In the genomic region with DNA sequence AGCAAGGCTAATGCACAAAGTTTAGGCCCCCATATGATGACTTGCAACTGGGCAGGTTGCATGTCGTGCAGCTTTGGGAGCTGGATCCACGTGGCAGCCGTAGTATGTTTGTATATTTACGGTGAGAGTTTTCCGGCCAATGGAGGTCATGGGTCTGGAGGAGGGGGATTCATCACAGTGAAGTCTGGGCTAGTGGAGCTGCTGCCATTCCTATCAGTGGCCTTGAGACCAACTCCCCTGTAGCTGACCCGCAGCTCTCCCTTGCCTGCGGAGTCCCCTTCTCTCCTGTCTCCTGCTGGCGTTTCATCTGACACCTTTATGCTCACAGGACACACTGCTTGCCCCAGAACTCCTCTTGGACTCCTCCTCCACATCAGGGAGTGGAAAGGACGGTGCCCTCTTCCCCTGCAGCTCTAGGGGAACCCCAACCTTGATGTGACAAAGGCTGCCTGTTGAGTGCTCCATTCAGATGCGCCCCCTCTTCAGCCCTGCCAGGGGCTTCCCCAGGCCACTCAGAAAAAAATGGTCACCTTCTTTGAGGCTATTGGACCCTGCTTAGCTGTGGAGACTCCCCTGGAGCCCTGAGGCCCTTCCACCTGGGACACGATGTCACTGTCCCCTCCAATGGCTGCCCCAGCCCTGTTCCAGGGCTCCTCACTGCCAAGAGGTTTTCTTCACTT, we compare ENCODE assay signal across 25 cellular contexts.
A peak's percentile ranks its signal among the peaks of the same experiment; 100 is the strongest.
DNase-seq lines count a peak whose midpoint lies in the region; ATAC-seq, FAIRE-seq and TF ChIP-seq lines count a peak whose summit lies in the region.
"Had no signal": no experiment of that assay in that cellular context is flagged by ENCODE, and none has a peak within 500 bp of the region (broad histone marks: within the 10 kb centered on the region; RNA-seq: fewer than 3 reads in every experiment).

No MANE protein-coding gene starts in this region.

- peaks cover 2% of the 10 kb centered on the region; the same call in 1 of the 2 replicates for H3K23me2 ChIP-seq in H1 (ENCODE audit: low read depth, low read length)

- CTCF ChIA-PET in H1 (lab: Charles Lee; ENCODE audit: partially characterized antibody) = interaction anchor here (0.5 to 1.2 kb wide), 2 partner anchors 128 to 349 kb away, joined by 3 to 5 read pairs; no protein-coding TSS in a partner anchor

- peak overlapping the region; percentile 19; the same call in 1 of the 2 replicates for H3K27ac ChIP-seq in BLaER1
- no peak overlapping the region; the same call in 1 of the 2 replicates for H3K27ac ChIP-seq in H1 (ENCODE audit: low read depth, low read length)
- no peak overlapping the region for H3K27ac ChIP-seq in osteoblast (ENCODE audit: low read depth, low read length)
- H3K27ac ChIP-seq: GM23248, PC-9 had no signal

- H2AFZ ChIP-seq in Loucy (ENCODE audit: low read length) (no peak overlapping the region), H1 (ENCODE audit: low read length) (no peak overlapping the region), osteoblast (ENCODE audit: low read length) (no peak overlapping the region)
- H2AFZ ChIP-seq: GM23248, PC-9 had no signal

- H2BK120ac ChIP-seq in H1 (replicated peaks; ENCODE audit: low read depth, low read length) = peak overlapping the region; percentile 38

- H4K20me1 ChIP-seq in BLaER1 (no peaks in the 10 kb centered on the region), Loucy (ENCODE audit: insufficient read depth, low read length, poor library complexity, severe bottlenecking) (no peaks in the 10 kb centered on the region), H1 (replicated peaks in 1 of 2; ENCODE audit: control insufficient read depth in 1 of 2, insufficient read depth in 2 of 2, low read length in 2 of 2) (no peaks in the 10 kb centered on the region), osteoblast (ENCODE audit: insufficient read depth, low read length) (no peaks in the 10 kb centered on the region)

- TF ChIP-seq POLR2A in H1 (IDR thresholded peaks at IDR 0.05; ENCODE audit: control extremely low read depth in 1 of 2, low read depth in 2 of 2, low read length in 2 of 2) = peak in 1 of 2 experiments; percentile 38; a peak in 1 of 3 replicates
- TF ChIP-seq POLR2A in GM12892 (IDR thresholded peaks at IDR 0.05; ENCODE audit: low read depth, low read length) = no peak

- H3K9ac ChIP-seq in BLaER1 (no peak overlapping the region), Loucy (ENCODE audit: low read depth, low read length, poor library complexity, severe bottlenecking) (no peak overlapping the region), H1 (replicated peaks in 1 of 4; ENCODE audit: extremely low read depth in 1 of 4, low read depth in 3 of 4, low read length in 3 of 4) (no peak overlapping the region)
- H3K9ac ChIP-seq: GM23248 had no signal

- no peaks in the 10 kb centered on the region for H3K79me2 ChIP-seq in Loucy (ENCODE audit: insufficient read depth, low read length)
- H3K79me2 ChIP-seq in H1 (ENCODE audit: control insufficient read depth in 1 of 2, insufficient read depth in 2 of 2, low read length in 2 of 2) = no peaks in the 10 kb centered on the region
- no peaks in the 10 kb centered on the region for H3K79me2 ChIP-seq in osteoblast (ENCODE audit: insufficient read depth, low read length)

- peaks cover 91% of the 10 kb centered on the region for H3K4me1 ChIP-seq in BLaER1
- peaks cover 14% of the 10 kb centered on the region for H3K4me1 ChIP-seq in Loucy (ENCODE audit: insufficient read depth, low read length, poor library complexity, severe bottlenecking)
- H3K4me1 ChIP-seq in H1 (replicated peaks in 1 of 4; ENCODE audit: control insufficient read depth in 3 of 4, insufficient read depth in 4 of 4, low read length in 3 of 4) = peaks cover 7 to 28% (median 20%) of the 10 kb centered on the region in 4 experiments
- H3K4me1 ChIP-seq in osteoblast (ENCODE audit: insufficient read depth, low read length) = peaks cover 7% of the 10 kb centered on the region
- H3K4me1 ChIP-seq: HAP-1 had no signal

- no peak overlapping the region for H3K56ac ChIP-seq in H1 (replicated peaks; ENCODE audit: insufficient read length, low read depth, low read length)

- FAIRE-seq in H1 (lab: Jason Lieb, UNC) (no peak), GM12892 (lab: Jason Lieb, UNC) (no peak)
- FAIRE-seq: A204.1 had no signal

- H3F3A ChIP-seq in Loucy (ENCODE audit: low read depth) = no peaks in the 10 kb centered on the region

- H3K4me2 ChIP-seq in BLaER1 = peak overlapping the region; percentile 56; the same call in 1 of the 2 replicates
- H3K4me2 ChIP-seq in Loucy (ENCODE audit: low read depth, low read length, poor library complexity, severe bottlenecking) = peak overlapping the region; percentile 51
- H3K4me2 ChIP-seq in H1 (ENCODE audit: insufficient read depth in 1 of 2, low read depth in 2 of 2, low read length in 2 of 2) = no peak overlapping the region
- H3K4me2 ChIP-seq in osteoblast (ENCODE audit: insufficient read depth, low read length) = no peak overlapping the region
- H3K4me2 ChIP-seq: PC-9 had no signal

- H3K9me2 ChIP-seq in Loucy (replicated peaks; ENCODE audit: low read depth, low read length) = no peaks in the 10 kb centered on the region

- H3K4ac ChIP-seq in H1 (replicated peaks; ENCODE audit: insufficient read length, low read depth, low read length) = no peak overlapping the region

- TF ChIP-seq CTCF in Loucy (conservative IDR thresholded peaks at IDR 0.05; ENCODE audit: low read length) = no peak
- TF ChIP-seq CTCF in H1 (IDR thresholded peaks at IDR 0.05; ENCODE audit: control extremely low read depth in 1 of 3, insufficient read depth in 1 of 3, low read depth in 1 of 3, low read length in 3 of 3) = no peak
- no peak for TF ChIP-seq CTCF in osteoblast (IDR thresholded peaks at IDR 0.05; ENCODE audit: extremely low read depth, low read depth, low read length)

- H3K14ac ChIP-seq in H1 (ENCODE audit: insufficient read length) = no peak overlapping the region

- POLR2A ChIA-PET in H1 (lab: Charles Lee; ENCODE audit: partially characterized antibody) = interaction anchor here (0.8 to 4.5 kb wide), 2 partner anchors 8 to 34 kb away, joined by 3 to 57 read pairs; no protein-coding TSS in a partner anchor

- no peak for TF ChIP-seq RAD21 in H1 (IDR thresholded peaks at IDR 0.05 in 1 of 2, conservative IDR thresholded peaks at IDR 0.05 in 1 of 2; ENCODE audit: low read depth in 2 of 2, low read length in 2 of 2)

- peak overlapping the region; percentile 43; the same call in 1 of the 2 replicates for H2BK12ac ChIP-seq in H1 (ENCODE audit: low read depth, low read length)

- H2BK15ac ChIP-seq in H1 (ENCODE audit: low read length) = no peak overlapping the region

- TF ChIP-seq EP300 in H1 (IDR thresholded peaks at IDR 0.05; ENCODE audit: borderline replicate concordance in 1 of 2, low read depth in 2 of 2, low read length in 2 of 2) = no peak

- H3K27me3 ChIP-seq in BLaER1 = no peaks in the 10 kb centered on the region
- H3K27me3 ChIP-seq in Loucy (ENCODE audit: insufficient read depth, low read length, poor library complexity, severe bottlenecking) = no peaks in the 10 kb centered on the region
- H3K27me3 ChIP-seq in H1 (replicated peaks in 1 of 4; ENCODE audit: control insufficient read depth in 3 of 4, extremely low read depth in 1 of 4, insufficient read depth in 3 of 4, low read length in 3 of 4) = no peaks in the 10 kb centered on the region; a peak in 1 of 7 replicates
- peaks cover 22% of the 10 kb centered on the region for H3K27me3 ChIP-seq in osteoblast (ENCODE audit: insufficient read depth, low read length)

- ATAC-seq in HG03342 (IDR thresholded peaks at IDR 0.05; ENCODE audit: unreplicated experiment) = no peak
- ATAC-seq: CD8-positive, alpha-beta T cell had no signal

- peaks cover 9% of the 10 kb centered on the region; the same call in 1 of the 2 replicates for H3K9me3 ChIP-seq in BLaER1
- peaks cover 4% of the 10 kb centered on the region; the same call in 1 of the 2 replicates for H3K9me3 ChIP-seq in Loucy (ENCODE audit: insufficient read depth, low read depth, low read length)
- H3K9me3 ChIP-seq in H1 (ENCODE audit: insufficient read depth in 2 of 2, low read depth in 1 of 2, low read length in 1 of 2) = no peaks in the 10 kb centered on the region
- H3K9me3 ChIP-seq in osteoblast (ENCODE audit: low read depth, low read length) = no peaks in the 10 kb centered on the region
- H3K9me3 ChIP-seq: HAP-1 had no signal

- H3K18ac ChIP-seq in H1 (ENCODE audit: extremely low read depth, low read length) = no peak overlapping the region

- peak overlapping the region; percentile 76 for H2BK20ac ChIP-seq in H1 (ENCODE audit: low read length)

- H4K91ac ChIP-seq in H1 (replicated peaks; ENCODE audit: insufficient read length, low read length) = peak overlapping the region; percentile 47

- H2BK5ac ChIP-seq in H1 (ENCODE audit: low read depth, low read length) = peak overlapping the region; percentile 4; the same call in 1 of the 2 replicates

- DNase-seq in H1 (ENCODE audit: low read depth in 1 of 2, low spot score in 2 of 2) = no peak
- DNase-seq in osteoblast (ENCODE audit: insufficient read length, low spot score, missing footprints) = peak; percentile 73
- no peak for DNase-seq in GM12892 (ENCODE audit: insufficient read length)
- DNase-seq in medulla oblongata (ENCODE audit: extremely low spot score) = no peak
- no peak for DNase-seq in AG20443 (ENCODE audit: low spot score)
- DNase-seq: AML-193; C1 segment of cervical spinal cord; CD8-positive, alpha-beta T cell; DMS 273 treated with DMSO at 0.1 percent for 48 hours; DMS79; GF-D8; GM23248; HFFc6; KG1; MM.1S; NCI-H2029; NCI-H526 treated with DMSO at 0.1 percent for 48 hours; PC-9; RPMI8226; SHP77 had no signal

- H4K5ac ChIP-seq in H1 (ENCODE audit: insufficient read length, low read depth, low read length) = no peak overlapping the region

- no peaks in the 10 kb centered on the region for H3K79me1 ChIP-seq in H1 (ENCODE audit: low read depth, low read length)

- H4K8ac ChIP-seq in H1 (ENCODE audit: extremely low read depth, insufficient read depth, low read length) = no peak overlapping the region; the same call in 1 of the 2 replicates

- H3K23ac ChIP-seq in H1 (ENCODE audit: insufficient read length) = no peak overlapping the region

- H3K36me3 ChIP-seq in BLaER1 (no peaks in the 10 kb centered on the region), Loucy (ENCODE audit: insufficient read depth, low read length) (no peaks in the 10 kb centered on the region), H1 (ENCODE audit: control insufficient read depth in 2 of 4, insufficient read depth in 4 of 4, low read length in 3 of 4) (peaks cover 0 to 6% (median 0%) of the 10 kb centered on the region in 4 experiments; a peak in 3 of 8 replicates), osteoblast (ENCODE audit: insufficient read depth, low read length) (no peaks in the 10 kb centered on the region)
- H3K36me3 ChIP-seq: HAP-1 had no signal

- H3K4me3 ChIP-seq in BLaER1 = no peak overlapping the region
- no peak overlapping the region for H3K4me3 ChIP-seq in Loucy (ENCODE audit: low read length, poor library complexity, severe bottlenecking)
- H3K4me3 ChIP-seq in H1 (ENCODE audit: extremely low read depth in 1 of 4, insufficient read depth in 2 of 4, low read depth in 3 of 4, low read length in 4 of 4) = no peak overlapping the region
- H3K4me3 ChIP-seq in osteoblast (ENCODE audit: insufficient read depth, low read length) = no peak overlapping the region
- H3K4me3 ChIP-seq: GM23248, HAP-1, PC-9 had no signal

- H2AK5ac ChIP-seq in H1 (ENCODE audit: low read depth, low read length) = no peak overlapping the region; the same call in 1 of the 2 replicates

- 90% methylated on average over 10 of the region's 11 CpGs; no CpG with 5 or more reads in 1 of the 2 experiments for WGBS in H1 (ENCODE audit: extremely low coverage in 1 of 2, insufficient coverage in 1 of 2, insufficient read length in 1 of 2, insufficient replicate concordance in 2 of 2, low coverage in 1 of 2, low lambda C conversion rate in 2 of 2, missing lambda C conversion rate in 1 of 2), 2 experiments

Comparison
In these comparisons a context has a peak if more than half of its experiments do, and no peak if none do; other contexts are left out.
1. H3K4me2 ChIP-seq: peak in BLaER1 (single experiment) and Loucy (single experiment); none in H1 (0 of 2) and osteoblast (single experiment).